Comparison of ENCODE assay signal across 8 cellular contexts in the genomic region with DNA sequence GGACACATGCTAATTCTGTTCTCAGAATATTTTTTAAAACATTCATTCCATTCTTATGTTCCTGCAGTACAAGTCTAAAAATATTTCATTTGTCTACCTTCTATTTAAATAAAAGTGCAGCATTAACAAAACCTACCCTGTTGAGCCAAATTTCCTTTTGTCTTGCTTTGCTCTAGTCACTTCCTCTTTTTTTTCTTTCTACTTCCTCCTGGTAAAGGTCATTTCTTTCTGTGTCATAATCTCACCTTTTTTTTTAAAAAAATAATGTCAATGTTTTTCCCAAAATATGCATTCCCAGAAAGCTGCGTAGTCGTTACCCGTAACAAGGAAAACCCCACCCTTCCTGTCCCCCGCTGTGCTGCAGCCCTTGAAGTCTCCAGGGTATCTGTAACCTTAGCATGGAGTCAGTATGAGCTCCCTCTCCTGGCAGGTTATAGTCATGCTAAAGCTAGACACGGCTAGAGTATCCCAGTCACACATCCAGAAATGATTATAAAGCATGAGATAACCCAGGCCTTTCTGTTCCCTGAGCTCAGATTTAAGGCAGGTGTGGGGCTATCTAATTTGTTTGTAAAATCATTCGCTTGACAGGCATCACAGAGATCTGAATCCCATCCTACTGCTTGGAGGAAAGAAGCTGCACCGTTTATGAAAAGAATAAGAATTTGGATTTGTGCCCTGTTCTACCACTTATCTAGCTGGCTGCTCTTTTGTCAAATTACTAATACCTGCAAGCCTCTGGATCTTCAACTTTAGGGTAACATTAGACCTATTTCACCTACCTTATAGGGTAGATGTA. TPM values are rescaled to one million over a fixed set of nuclear protein-coding genes. Genes with fewer than 3 reads are reported as not detected.
DNase-seq lines count a peak whose midpoint lies in the region; ATAC-seq and TF ChIP-seq lines count a peak whose summit lies in the region.

No MANE protein-coding gene starts in this region.

- H3K9me3 Mint-ChIP-seq in CD14-positive monocyte = peaks cover 0 to 2% (median 0%) of the 10 kb centered on the region in 7 donors

- H3K9me3 ChIP-seq in duodenal mucosa (ENCODE audit: control insufficient read depth in 1 of 2, low read length in 2 of 2) (no peaks in the 10 kb centered on the region), lower lobe of right lung (no peaks in the 10 kb centered on the region)

- H3K4me3 Mint-ChIP-seq in CD14-positive monocyte = peak overlapping the region; percentile 66 to 79

- no peak for DNase-seq in CD14-positive monocyte (ENCODE audit: low spot score)
- peak; percentile 48 for DNase-seq in NCI-H446 treated with DMSO at 0.1 percent for 48 hours (lab: John Stamatoyannopoulos, UW)
- DNase-seq in activated CD4-positive, alpha-beta T cell treated with anti-CD3 and anti-CD28 coated beads for 24 hours (ENCODE audit: low read depth in 2 of 2) = peak; percentile 26 to 56
- DNase-seq in lower lobe of right lung = peak; percentile 63
- peak; percentile 41 for DNase-seq in stimulated activated CD8-positive, alpha-beta memory T cell treated with anti-CD3 and anti-CD28 coated beads, Interleukin-12 subunit alpha, Interleukin-12 subunit beta, amount 100 ng/mL, for 1 hour (ENCODE audit: low read depth)

- H3K27me3 ChIP-seq in duodenal mucosa (ENCODE audit: control insufficient read depth in 1 of 2, insufficient read depth in 2 of 2, low read length in 2 of 2) (no peaks in the 10 kb centered on the region), lower lobe of right lung (ENCODE audit: low read depth) (no peaks in the 10 kb centered on the region)

- TF ChIP-seq CTCF in CD14-positive monocyte (IDR thresholded peaks at IDR 0.05) = peak; percentile 88
- peak; percentile 78 for TF ChIP-seq CTCF in lower lobe of right lung (IDR thresholded peaks at IDR 0.05)

- H3K27ac Mint-ChIP-seq in CD14-positive monocyte = peak overlapping the region; percentile 86 to 97 (median 96)

- H3K36me3 ChIP-seq in duodenal mucosa (ENCODE audit: control insufficient read depth in 1 of 2, insufficient read depth in 2 of 2, low read length in 2 of 2) = no peaks in the 10 kb centered on the region
- H3K36me3 ChIP-seq in lower lobe of right lung = no peaks in the 10 kb centered on the region

- intact Hi-C loops in CD14-positive monocyte (cut with micrococcal nuclease) = no loop called here
- intact Hi-C loops in lower lobe of right lung (cut with DNase I) = loop anchor here (10.0 kb wide), 1 partner anchor 149 kb away; no protein-coding TSS in a partner anchor

- H3K4me3 ChIP-seq in duodenal mucosa (ENCODE audit: low read depth in 1 of 2, low read length in 2 of 2) = peak overlapping the region; percentile 42 to 51
- H3K4me3 ChIP-seq in lower lobe of right lung = peak overlapping the region; percentile 37

- H3K27ac ChIP-seq in duodenal mucosa (ENCODE audit: low read depth, low read length) (peak overlapping the region; percentile 22), lower lobe of right lung (peak overlapping the region; percentile 62)

- H3K4me1 Mint-ChIP-seq in CD14-positive monocyte = peaks cover 73% of the 10 kb centered on the region

- ATAC-seq in GM19324 (IDR thresholded peaks at IDR 0.05; ENCODE audit: low FRiP score, unreplicated experiment) (peak; percentile 81), HG03439 (IDR thresholded peaks at IDR 0.05; ENCODE audit: unreplicated experiment) (peak; percentile 95), lower lobe of right lung (peak; percentile 97 to 99)

- H3K27me3 Mint-ChIP-seq in CD14-positive monocyte (ENCODE audit: low read depth in 3 of 3) = peaks cover 0 to 3% (median 0%) of the 10 kb centered on the region in 3 donors

- no peaks in the 10 kb centered on the region for H3K36me3 Mint-ChIP-seq in CD14-positive monocyte

- H3K9ac ChIP-seq in duodenal mucosa (ENCODE audit: low read depth in 1 of 2, low read length in 2 of 2) = no peak overlapping the region

- H3K4me1 ChIP-seq in duodenal mucosa (ENCODE audit: control insufficient read depth in 1 of 2, insufficient read depth in 2 of 2, low read length in 2 of 2) (peaks cover 6 to 25% of the 10 kb centered on the region in 2 donors), lower lobe of right lung (peaks cover 21% of the 10 kb centered on the region)

RNA-seq across cellular contexts. Expression of gene EED, which starts 51.1 kb away (rescaled TPM):
- 1 to 10 TPM; 2.3 to 5.1 TPM for polyA plus RNA-seq in CD14-positive monocyte
- 21.0 TPM for total RNA-seq in lower lobe of right lung
